In the genomic region with DNA sequence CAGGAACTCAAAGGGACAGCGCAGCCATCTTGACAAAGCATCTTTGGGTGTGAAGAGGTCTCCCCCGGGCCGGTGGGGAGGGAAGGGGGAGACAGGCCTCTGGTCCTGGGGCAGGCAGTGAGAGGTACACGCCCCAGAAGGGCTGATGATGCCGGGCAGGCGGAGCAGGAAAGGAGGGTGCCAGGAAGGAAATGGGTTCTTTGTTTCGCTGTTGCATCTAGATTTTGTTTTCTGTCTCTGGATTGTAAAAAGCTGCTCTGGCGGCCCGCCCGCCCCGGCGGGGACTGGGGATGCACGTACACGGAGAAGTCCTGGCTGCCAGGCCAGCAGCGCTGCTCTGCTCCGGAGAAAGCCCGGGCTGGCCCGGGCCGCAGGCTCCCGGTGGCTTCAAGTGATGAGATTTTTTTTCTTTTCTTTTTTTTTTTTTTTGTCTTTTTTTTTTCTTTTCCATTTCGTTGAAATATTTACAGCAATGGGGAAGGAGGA, we compare ENCODE assay signal across 1 cellular context.
TF ChIP-seq lines count a peak whose summit lies in the region.

No MANE protein-coding gene starts in this region.

TF ChIP-seq in IMR-90, 13 proteins besides CTCF, POLR2A, EP300 and RAD21 (continued from another document):
- TF ChIP-seq, protein P1, sequence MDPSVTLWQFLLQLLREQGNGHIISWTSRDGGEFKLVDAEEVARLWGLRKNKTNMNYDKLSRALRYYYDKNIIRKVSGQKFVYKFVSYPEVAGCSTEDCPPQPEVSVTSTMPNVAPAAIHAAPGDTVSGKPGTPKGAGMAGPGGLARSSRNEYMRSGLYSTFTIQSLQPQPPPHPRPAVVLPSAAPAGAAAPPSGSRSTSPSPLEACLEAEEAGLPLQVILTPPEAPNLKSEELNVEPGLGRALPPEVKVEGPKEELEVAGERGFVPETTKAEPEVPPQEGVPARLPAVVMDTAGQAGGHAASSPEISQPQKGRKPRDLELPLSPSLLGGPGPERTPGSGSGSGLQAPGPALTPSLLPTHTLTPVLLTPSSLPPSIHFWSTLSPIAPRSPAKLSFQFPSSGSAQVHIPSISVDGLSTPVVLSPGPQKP (IDR thresholded peaks at IDR 0.05; ENCODE audit: borderline replicate concordance, low read depth, low read length), result no peak
- TF ChIP-seq NFE2L2 (IDR thresholded peaks at IDR 0.05; ENCODE audit: low read depth, low read length), result no peak
- no peak for TF ChIP-seq RFX5 (IDR thresholded peaks at IDR 0.05; ENCODE audit: low read depth, low read length)
- no peak for TF ChIP-seq RCOR1 (IDR thresholded peaks at IDR 0.05; ENCODE audit: insufficient replicate concordance, low read length)
- no peak for TF ChIP-seq BHLHE40 (IDR thresholded peaks at IDR 0.05; ENCODE audit: low read depth, low read length)
- TF ChIP-seq MXI1 (IDR thresholded peaks at IDR 0.05; ENCODE audit: borderline replicate concordance, low read depth, low read length), result no peak
- no peak for TF ChIP-seq CHD1 (IDR thresholded peaks at IDR 0.05; ENCODE audit: low read depth, low read length)
- no peak for TF ChIP-seq MAFK (IDR thresholded peaks at IDR 0.05; ENCODE audit: low read depth, low read length)
- no peak for TF ChIP-seq FOS (IDR thresholded peaks at IDR 0.05; ENCODE audit: low read depth, low read length)
- no peak for TF ChIP-seq CEBPB (IDR thresholded peaks at IDR 0.05; ENCODE audit: low read depth, low read length)
